ENCODE assay signal across 1 cellular context in the genomic region with DNA sequence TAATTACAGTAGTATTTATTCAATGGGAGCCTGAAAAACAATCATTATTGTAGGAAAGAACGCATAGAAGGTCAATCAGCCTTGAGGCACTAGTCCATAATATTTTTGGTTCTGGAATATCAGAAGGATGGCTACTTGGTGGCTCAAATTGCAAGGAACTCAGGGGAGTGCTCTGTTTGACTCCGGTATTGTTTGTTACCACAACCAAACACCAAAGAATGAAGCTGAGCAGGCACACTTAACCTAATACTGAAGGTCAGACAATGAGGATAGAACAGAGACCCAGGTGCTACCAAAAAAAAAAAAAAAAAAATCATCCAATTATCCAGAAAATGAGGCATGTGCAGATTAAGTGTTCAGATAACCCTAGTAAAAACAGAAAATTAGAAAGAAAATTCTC.
TF ChIP-seq lines count a peak whose summit lies in the region.

No MANE protein-coding gene starts in this region.

TF ChIP-seq in HEK293, 187 proteins besides CTCF, POLR2A, EP300 and RAD21 (continued from another document):
- peak; percentile 24; the same call in 1 of the 2 replicates for TF ChIP-seq PRDM6 (tag by site-specific recombination; IDR thresholded peaks at IDR 0.05)
- no peak for TF ChIP-seq ZNF324 (tag by site-specific recombination; IDR thresholded peaks at IDR 0.05)
- TF ChIP-seq ZNF174 (tag by site-specific recombination; IDR thresholded peaks at IDR 0.05), result no peak
